ENCODE assay signal across 8 cellular contexts in genomic region chr15:64162869-64163661, GRCh38. TPM values are rescaled to one million over a fixed set of nuclear protein-coding genes. Genes with fewer than 3 reads are reported as not detected.
DNase-seq lines count a peak whose midpoint lies in the region; ATAC-seq and TF ChIP-seq lines count a peak whose summit lies in the region.

TSS of gene PPIB (minus strand) at chr15:64163022. CDS start at chr15:64162986, 36 bp downstream.

- TF ChIP-seq CTCF in LNCAP (IDR thresholded peaks at IDR 0.05) (peak; percentile 60), fibroblast of mammary gland (conservative IDR thresholded peaks at IDR 0.05; ENCODE audit: control insufficient read depth, insufficient read depth, low read depth, low read length) (peak; percentile 32)

- H3K27me3 Mint-ChIP-seq in activated T-helper 17 cell treated with anti-CD3 and anti-CD28 coated beads, Interleukin-2, amount 50 U/mL, for 72 hours, result no peaks in the 10 kb centered on the region
- no peaks in the 10 kb centered on the region for H3K27me3 Mint-ChIP-seq in natural killer cell treated with Interleukin-12 subunit alpha and Interleukin-12 subunit beta and Interleukin-15 and Interleukin-18, amount 100 ng/mL, for 72 hours

- DNase-seq in ELF-1 (ENCODE audit: low read depth, low spot score), result peak; percentile 99
- DNase-seq in GOT3 (lab: John Stamatoyannopoulos, UW), result peak; percentile 95
- DNase-seq in RPMI8226, result peak; percentile 100
- peak; percentile 94 for DNase-seq in fibroblast of mammary gland (ENCODE audit: low read depth)
- peak; percentile 99 for DNase-seq in natural killer cell treated with Interleukin-12 subunit alpha and Interleukin-12 subunit beta and Interleukin-15 and Interleukin-18, amount 100 ng/mL, for 72 hours (ENCODE audit: low spot score)
- DNase-seq in stimulated activated naive CD8-positive, alpha-beta T cell treated with anti-CD3 and anti-CD28 coated beads, Interleukin-15, Interleukin-2, amounts not matched to agents 100 U/mL and 50 U/mL, for 24 hours, result peak; percentile 98

- peak within 1 kb of the TSS; percentile 93 for H3K4me3 Mint-ChIP-seq in activated T-helper 17 cell treated with anti-CD3 and anti-CD28 coated beads, Interleukin-2, amount 50 U/mL, for 72 hours
- H3K4me3 Mint-ChIP-seq in natural killer cell treated with Interleukin-12 subunit alpha and Interleukin-12 subunit beta and Interleukin-15 and Interleukin-18, amount 100 ng/mL, for 72 hours, result peak within 1 kb of the TSS; percentile 86

- H3K4me3 ChIP-seq in fibroblast of mammary gland (ENCODE audit: control insufficient read depth, low read depth, low read length), result peak within 1 kb of the TSS; percentile 97

- peaks cover 47% of the 10 kb centered on the region for H3K36me3 Mint-ChIP-seq in activated T-helper 17 cell treated with anti-CD3 and anti-CD28 coated beads, Interleukin-2, amount 50 U/mL, for 72 hours (ENCODE audit: low read depth)
- peaks cover 27% of the 10 kb centered on the region for H3K36me3 Mint-ChIP-seq in natural killer cell treated with Interleukin-12 subunit alpha and Interleukin-12 subunit beta and Interleukin-15 and Interleukin-18, amount 100 ng/mL, for 72 hours

- H3K27ac Mint-ChIP-seq in activated T-helper 17 cell treated with anti-CD3 and anti-CD28 coated beads, Interleukin-2, amount 50 U/mL, for 72 hours, result peak within 1 kb of the TSS; percentile 96
- peak within 1 kb of the TSS; percentile 87 to 94 for H3K27ac Mint-ChIP-seq in natural killer cell treated with Interleukin-12 subunit alpha and Interleukin-12 subunit beta and Interleukin-15 and Interleukin-18, amount 100 ng/mL, for 72 hours

- peaks cover 46% of the 10 kb centered on the region for H3K4me1 Mint-ChIP-seq in activated T-helper 17 cell treated with anti-CD3 and anti-CD28 coated beads, Interleukin-2, amount 50 U/mL, for 72 hours
- H3K4me1 Mint-ChIP-seq in natural killer cell treated with Interleukin-12 subunit alpha and Interleukin-12 subunit beta and Interleukin-15 and Interleukin-18, amount 100 ng/mL, for 72 hours (ENCODE audit: low read depth in 2 of 2), result peaks cover 43 to 49% of the 10 kb centered on the region in 2 donors

- ATAC-seq in activated T-helper 17 cell treated with anti-CD3 and anti-CD28 coated beads, Interleukin-2, amount 50 U/mL, for 72 hours (replicated peaks), result peak; percentile 94
- ATAC-seq in natural killer cell treated with Interleukin-12 subunit alpha and Interleukin-12 subunit beta and Interleukin-15 and Interleukin-18, amount 100 ng/mL, for 72 hours, result peak; percentile 97
- ATAC-seq in stimulated activated naive CD8-positive, alpha-beta T cell treated with anti-CD3 and anti-CD28 coated beads, Interleukin-15, Interleukin-2, amounts not matched to agents 100 U/mL and 50 U/mL, for 24 hours, result peak; percentile 95

- no peaks in the 10 kb centered on the region for H3K9me3 Mint-ChIP-seq in activated T-helper 17 cell treated with anti-CD3 and anti-CD28 coated beads, Interleukin-2, amount 50 U/mL, for 72 hours
- H3K9me3 Mint-ChIP-seq in natural killer cell treated with Interleukin-12 subunit alpha and Interleukin-12 subunit beta and Interleukin-15 and Interleukin-18, amount 100 ng/mL, for 72 hours, result no peaks in the 10 kb centered on the region

RNA-seq across cellular contexts. Expression of gene PPIB, which starts in this region (rescaled TPM):
- 100 to 1,000 TPM; 194 to 363 TPM for total RNA-seq in activated T-helper 17 cell treated with anti-CD3 and anti-CD28 coated beads, Interleukin-2, amount 50 U/mL, for 72 hours
- total RNA-seq in natural killer cell treated with Interleukin-12 subunit alpha and Interleukin-12 subunit beta and Interleukin-15 and Interleukin-18, amount 100 ng/mL, for 72 hours, result 100 to 1,000 TPM; 490 to 530 TPM

Comparison
In these comparisons a context has a peak if more than half of its experiments do, and no peak if none do; other contexts are left out.
1. Peak in every context shown above with its lines: DNase-seq, ATAC-seq and H3K4me3 ChIP-seq.